Comparison of ENCODE assay signal across 10 cellular contexts in genomic region chr6:116695398-116695797, GRCh38. TPM values are rescaled to one million over a fixed set of nuclear protein-coding genes. Genes with fewer than 3 reads are reported as not detected.
DNase-seq lines count a peak whose midpoint lies in the region; ATAC-seq and TF ChIP-seq lines count a peak whose summit lies in the region.
"Had no signal": no experiment of that assay in that cellular context is flagged by ENCODE, and none has a peak within 500 bp of the region (broad histone marks: within the 10 kb centered on the region; RNA-seq: fewer than 3 reads in every experiment).

No MANE protein-coding gene starts in this region.

- in situ Hi-C loops in gastrocnemius medialis (cut with MboI; ENCODE audit: low sequenced_read_pairs in 4 of 4), result no loop called here

- ATAC-seq in GM18519 (IDR thresholded peaks at IDR 0.05; ENCODE audit: low FRiP score, unreplicated experiment) (peak; percentile 90), GM21447 (IDR thresholded peaks at IDR 0.05; ENCODE audit: unreplicated experiment) (peak; percentile 93), HG03354 (IDR thresholded peaks at IDR 0.05; ENCODE audit: poor library complexity, severe bottlenecking, unreplicated experiment) (peak; percentile 97), left colon (peak; percentile 65), gastrocnemius medialis (no peak)

- intact Hi-C loops in left colon (cut with DNase I, micrococcal nuclease), result no loop called here
- intact Hi-C loops in gastrocnemius medialis (cut with DNase I; ENCODE audit: low total_unique reads), result no loop called here

- H3K4me1 ChIP-seq in gastrocnemius medialis, result no peaks in the 10 kb centered on the region

- no peak overlapping the region for H3K27ac ChIP-seq in gastrocnemius medialis

- H3K27me3 ChIP-seq in gastrocnemius medialis, result no peaks in the 10 kb centered on the region

- peaks cover 0 to 10% of the 10 kb centered on the region in 2 donors for H3K36me3 ChIP-seq in gastrocnemius medialis

- DNase-seq in left colon, result no peak
- DNase-seq in gastrocnemius medialis, result no peak
- DNase-seq in NCI-H2227 (lab: John Stamatoyannopoulos, UW; ENCODE audit: unreplicated experiment), result no peak
- no peak for DNase-seq in HCEC 1CT
- DNase-seq in mucosa of gallbladder (ENCODE audit: low spot score), result no peak
- DNase-seq: dermis blood vessel endothelial cell, NCI-H1930 had no signal

- H3K4me3 ChIP-seq in gastrocnemius medialis, result no peak overlapping the region

- H3K9me3 ChIP-seq in gastrocnemius medialis, result no peaks in the 10 kb centered on the region

- TF ChIP-seq CTCF in gastrocnemius medialis (IDR thresholded peaks at IDR 0.05 in 4 of 5, conservative IDR thresholded peaks at IDR 0.05 in 1 of 5), result no peak

- TF ChIP-seq POLR2A in gastrocnemius medialis (IDR thresholded peaks at IDR 0.05), result no peak

RNA-seq across cellular contexts. Expression of gene KPNA5, which starts 14.4 kb away (rescaled TPM):
- 1 to 10 TPM; 4.4 to 6.0 TPM for total RNA-seq in left colon
- 10 to 100 TPM in 3 of 4 donors, 1 to 10 TPM in 1; 7.2 to 14.8 (median 12.9) TPM for total RNA-seq in gastrocnemius medialis
- 11.9 TPM for total RNA-seq in mucosa of gallbladder

RNA-seq across cellular contexts. Expression of gene ZUP1, which starts 26.8 kb away (rescaled TPM):
- total RNA-seq in left colon, result 10 to 100 TPM; 10.3 to 12.0 TPM
- total RNA-seq in gastrocnemius medialis, result 1 to 10 TPM; 2.8 to 3.8 (median 3.3) TPM
- total RNA-seq in mucosa of gallbladder, result 9.6 TPM

Comparison
In these comparisons a context has a peak if more than half of its experiments do, and no peak if none do; other contexts are left out.
1. ATAC-seq: peak in GM18519 (single experiment), GM21447 (single experiment), HG03354 (single experiment) and left colon (single experiment); none in gastrocnemius medialis (0 of 2).